1 cellular context compared by ENCODE assay signal in the genomic region with DNA sequence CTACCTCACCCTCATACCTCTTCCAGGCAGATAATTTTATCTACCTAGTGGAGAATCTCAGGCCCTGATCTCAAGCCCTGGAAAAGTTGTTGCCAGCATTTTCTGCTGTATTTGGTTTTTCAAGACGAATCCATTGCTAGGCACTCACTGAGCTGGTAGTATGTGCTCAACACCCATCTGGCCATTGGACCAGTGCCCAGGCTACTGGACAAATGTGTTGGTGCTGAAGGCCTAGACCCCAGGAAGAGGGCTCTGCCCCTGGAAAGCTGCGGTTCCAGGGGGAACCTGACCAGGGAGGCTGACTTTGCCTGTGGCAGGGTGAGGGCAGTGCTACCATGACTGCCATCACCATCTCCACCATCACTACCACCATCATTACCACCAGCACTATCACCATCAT.
TF ChIP-seq lines count a peak whose summit lies in the region.

No MANE protein-coding gene starts in this region.

TF ChIP-seq in H1, 55 proteins besides CTCF, POLR2A, EP300 and RAD21:
- TF ChIP-seq NANOG (IDR thresholded peaks at IDR 0.05; ENCODE audit: insufficient read depth, low read depth, low read length, poor library complexity, severe bottlenecking) (no peak), KDM1A (IDR thresholded peaks at IDR 0.05; ENCODE audit: borderline replicate concordance, low read length) (no peak), SP4 (IDR thresholded peaks at IDR 0.05; ENCODE audit: low read length) (no peak), BRCA1 (IDR thresholded peaks at IDR 0.05; ENCODE audit: low read depth, low read length) (no peak), HDAC6 (IDR thresholded peaks at IDR 0.05; ENCODE audit: low read depth, low read length) (no peak), BACH1 (IDR thresholded peaks at IDR 0.05; ENCODE audit: low read length) (no peak), KDM4A (IDR thresholded peaks at IDR 0.05; ENCODE audit: low read depth, low read length, severe bottlenecking) (no peak), TAF7 (optimal IDR thresholded peaks at IDR 0.05; ENCODE audit: borderline replicate concordance, low read depth, low read length) (no peak), CTBP2 (IDR thresholded peaks at IDR 0.05; ENCODE audit: borderline replicate concordance, insufficient read depth, insufficient read length, low read length) (no peak), CBX5 (IDR thresholded peaks at IDR 0.05; ENCODE audit: low read depth, low read length) (no peak), TAF1 (IDR thresholded peaks at IDR 0.05; ENCODE audit: low read depth, low read length) (no peak), HDAC2 (IDR thresholded peaks at IDR 0.05; ENCODE audit: borderline replicate concordance in 1 of 2, low read depth in 2 of 2, low read length in 2 of 2) (no peak), GABPA (IDR thresholded peaks at IDR 0.05; ENCODE audit: borderline replicate concordance, insufficient read depth, low read length) (no peak), TCF12 (IDR thresholded peaks at IDR 0.05; ENCODE audit: low read depth, low read length) (no peak), SUZ12 (IDR thresholded peaks at IDR 0.05; ENCODE audit: low read length) (no peak), RNF2 (IDR thresholded peaks at IDR 0.05; ENCODE audit: borderline replicate concordance, low read depth, low read length, missing control alignments, poor library complexity, severe bottlenecking) (no peak)
- TF ChIP-seq, protein P1, sequence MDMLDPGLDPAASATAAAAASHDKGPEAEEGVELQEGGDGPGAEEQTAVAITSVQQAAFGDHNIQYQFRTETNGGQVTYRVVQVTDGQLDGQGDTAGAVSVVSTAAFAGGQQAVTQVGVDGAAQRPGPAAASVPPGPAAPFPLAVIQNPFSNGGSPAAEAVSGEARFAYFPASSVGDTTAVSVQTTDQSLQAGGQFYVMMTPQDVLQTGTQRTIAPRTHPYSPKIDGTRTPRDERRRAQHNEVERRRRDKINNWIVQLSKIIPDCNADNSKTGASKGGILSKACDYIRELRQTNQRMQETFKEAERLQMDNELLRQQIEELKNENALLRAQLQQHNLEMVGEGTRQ (IDR thresholded peaks at IDR 0.05; ENCODE audit: low read length), result no peak
- TF ChIP-seq, protein P2, sequence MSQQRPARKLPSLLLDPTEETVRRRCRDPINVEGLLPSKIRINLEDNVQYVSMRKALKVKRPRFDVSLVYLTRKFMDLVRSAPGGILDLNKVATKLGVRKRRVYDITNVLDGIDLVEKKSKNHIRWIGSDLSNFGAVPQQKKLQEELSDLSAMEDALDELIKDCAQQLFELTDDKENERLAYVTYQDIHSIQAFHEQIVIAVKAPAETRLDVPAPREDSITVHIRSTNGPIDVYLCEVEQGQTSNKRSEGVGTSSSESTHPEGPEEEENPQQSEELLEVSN (IDR thresholded peaks at IDR 0.05), result no peak
- TF ChIP-seq, protein P3, sequence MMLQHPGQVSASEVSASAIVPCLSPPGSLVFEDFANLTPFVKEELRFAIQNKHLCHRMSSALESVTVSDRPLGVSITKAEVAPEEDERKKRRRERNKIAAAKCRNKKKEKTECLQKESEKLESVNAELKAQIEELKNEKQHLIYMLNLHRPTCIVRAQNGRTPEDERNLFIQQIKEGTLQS (IDR thresholded peaks at IDR 0.05; ENCODE audit: insufficient read depth, low read depth, low read length), result no peak
